In genomic region chr7:26189000-26189539, GRCh38 we compare ENCODE assay signal across 15 cellular contexts. TPM values are rescaled to one million over a fixed set of nuclear protein-coding genes. Genes with fewer than 3 reads are reported as not detected.
DNase-seq lines count a peak whose midpoint lies in the region; ATAC-seq, FAIRE-seq and TF ChIP-seq lines count a peak whose summit lies in the region.
"Had no signal": no experiment of that assay in that cellular context is flagged by ENCODE, and none has a peak within 500 bp of the region (broad histone marks: within the 10 kb centered on the region; RNA-seq: fewer than 3 reads in every experiment).

No MANE protein-coding gene starts in this region.

- 0 out of 3 replicates have a peak overlapping the region, but pooled peaks have one; percentile 1 for H3K4me2 ChIP-seq in A549
- H3K4me2 ChIP-seq in DOHH2 (ENCODE audit: low read length), result no peak overlapping the region
- no peak overlapping the region for H3K4me2 ChIP-seq in PC-9

- no TSS peak for BruUV-seq in PC-9 (replicated peaks; lab: Mats Ljungman, UMichigan)

- no peaks in the 10 kb centered on the region for H3K27me3 Mint-ChIP-seq in central memory CD8-positive, alpha-beta T cell
- H3K27me3 Mint-ChIP-seq: naive B cell had no signal

- H3K27me3 ChIP-seq in DOHH2 (ENCODE audit: control insufficient read depth, low read length) (no peaks in the 10 kb centered on the region), PC-9 (ENCODE audit: insufficient read depth, low read depth) (no peaks in the 10 kb centered on the region), thyroid gland (no peaks in the 10 kb centered on the region)
- H3K27me3 ChIP-seq: brain microvascular endothelial cell, sigmoid colon had no signal

- no peak overlapping the region for H3K4me3 ChIP-seq in A549
- H3K4me3 ChIP-seq in DOHH2 (ENCODE audit: low read length), result no peak overlapping the region
- no peak overlapping the region for H3K4me3 ChIP-seq in PC-9
- H3K4me3 ChIP-seq in thyroid gland (replicated peaks in 1 of 3), result no peak overlapping the region
- H3K4me3 ChIP-seq: sigmoid colon had no signal

- TF ChIP-seq RAD21 in A549 (conservative IDR thresholded peaks at IDR 0.05 in 1 of 2, IDR thresholded peaks at IDR 0.05 in 1 of 2), result no peak

- no peak for FAIRE-seq in A549 (lab: Jason Lieb, UNC)
- FAIRE-seq: endometrium had no signal

- no peak overlapping the region for H2AFZ ChIP-seq in PC-9

- CTCF ChIA-PET in A549 (lab: Yijun Ruan, JAX), result interaction anchor here (1.1 to 3.2 kb wide), 5 partner anchors 9 to 176 kb away, joined by 3 to 31 read pairs (median 5); no protein-coding TSS in a partner anchor
- CTCF ChIA-PET in PC-9 (lab: Charles Lee), result interaction anchor here (0.6 to 2.6 kb wide), 2 partner anchors 9 to 37 kb away, joined by 4 to 16 read pairs; partner anchors contain the start of gene NFE2L3

- H3K4me1 Mint-ChIP-seq in central memory CD8-positive, alpha-beta T cell, result peaks cover 88% of the 10 kb centered on the region

- no peaks in the 10 kb centered on the region for H3K9me3 Mint-ChIP-seq in central memory CD8-positive, alpha-beta T cell
- H3K9me3 Mint-ChIP-seq: activated T-cell treated with anti-CD3 and anti-CD28 coated beads, Interleukin-2, amount 50 U/mL, for 4 hours; naive B cell had no signal

- H3F3A ChIP-seq in DOHH2 (ENCODE audit: control insufficient read depth, insufficient read depth), result peaks cover 100% of the 10 kb centered on the region
- H3F3A ChIP-seq in PC-9 (ENCODE audit: insufficient read depth, low read depth), result peaks cover 100% of the 10 kb centered on the region

- intact Hi-C loops in PC-9 (cut with micrococcal nuclease; ENCODE audit: unreplicated experiment), result no loop called here
- intact Hi-C loops in thyroid gland (cut with DNase I), result no loop called here

- peaks cover 95% of the 10 kb centered on the region for H3K4me1 ChIP-seq in A549
- H3K4me1 ChIP-seq in DOHH2 (ENCODE audit: control insufficient read depth, low read length), result peaks cover 36% of the 10 kb centered on the region
- peaks cover 12% of the 10 kb centered on the region for H3K4me1 ChIP-seq in PC-9 (replicated peaks; ENCODE audit: insufficient read depth)
- peaks cover 0 to 16% of the 10 kb centered on the region in 2 donors for H3K4me1 ChIP-seq in thyroid gland

- POLR2A ChIA-PET in A549 (lab: Yijun Ruan, JAX) (interaction anchor here (1.4 to 3.8 kb wide), 8 partner anchors 8 to 98 kb away, joined by 3 to 42 read pairs (median 10); partner anchors contain the start of genes CBX3, HNRNPA2B1 and NFE2L3), PC-9 (lab: Charles Lee; ENCODE audit: unreplicated experiment) (interaction anchor here (0.6 kb wide), 1 partner anchor 173 kb away, joined by 3 read pairs; no protein-coding TSS in a partner anchor)

- DNase-seq in A549 (ENCODE audit: low read depth in 1 of 2, low spot score in 1 of 2) (no peak), PC-9 (no peak), thyroid gland (no peak), retina (no peak), LoVo (ENCODE audit: low spot score) (no peak)
- DNase-seq in central memory CD8-positive, alpha-beta T cell (ENCODE audit: low spot score in 2 of 2), result no peak
- DNase-seq: activated T-cell treated with anti-CD3 and anti-CD28 coated beads, Interleukin-2, amount 50 U/mL, for 4 hours; brain microvascular endothelial cell; MV-4-11; naive B cell; sigmoid colon had no signal

- H3K27ac ChIP-seq in A549 (no peak overlapping the region), DOHH2 (ENCODE audit: low read depth, low read length) (peak overlapping the region; percentile 56), PC-9 (peak overlapping the region; percentile 41), thyroid gland (no peak overlapping the region)
- H3K27ac ChIP-seq: brain microvascular endothelial cell, sigmoid colon, VCaP had no signal

- TF ChIP-seq POLR2A in A549 (IDR thresholded peaks at IDR 0.05; ENCODE audit: low read length), result no peak
- no peak for TF ChIP-seq POLR2A in thyroid gland (IDR thresholded peaks at IDR 0.05)

- H3K9me3 ChIP-seq in A549 (no peaks in the 10 kb centered on the region), DOHH2 (ENCODE audit: control insufficient read depth, insufficient read depth, low read length) (no peaks in the 10 kb centered on the region), PC-9 (ENCODE audit: insufficient read depth, low read depth) (no peaks in the 10 kb centered on the region), thyroid gland (no peaks in the 10 kb centered on the region)
- H3K9me3 ChIP-seq: sigmoid colon had no signal

- WGBS in A549 (ENCODE audit: missing lambda C conversion rate), result 92% methylated on average over 3 of the region's 3 CpGs
- 93 to 96% methylated on average over 3 of the region's 3 CpGs for WGBS in thyroid gland, 2 donors

- peak overlapping the region; percentile 68 for H3K27ac Mint-ChIP-seq in central memory CD8-positive, alpha-beta T cell (ENCODE audit: low read depth)

- ATAC-seq in A549, result no peak
- ATAC-seq in central memory CD8-positive, alpha-beta T cell (replicated peaks; ENCODE audit: extremely low read depth, poor library complexity, severe bottlenecking), result no peak
- no peak for ATAC-seq in HG03139 (IDR thresholded peaks at IDR 0.05; ENCODE audit: unreplicated experiment)

- TF ChIP-seq CTCF in A549 (IDR thresholded peaks at IDR 0.05), result no peak
- TF ChIP-seq CTCF in DOHH2 (IDR thresholded peaks at IDR 0.05; ENCODE audit: low read depth, low read length, poor library complexity, severe bottlenecking), result no peak
- no peak for TF ChIP-seq CTCF in PC-9 (conservative IDR thresholded peaks at IDR 0.05)
- no peak for TF ChIP-seq CTCF in thyroid gland (IDR thresholded peaks at IDR 0.05)

- H3K4me3 Mint-ChIP-seq in central memory CD8-positive, alpha-beta T cell, result no peak overlapping the region
- H3K4me3 Mint-ChIP-seq: naive B cell had no signal

- peaks cover 38% of the 10 kb centered on the region for H4K20me1 ChIP-seq in DOHH2 (ENCODE audit: control insufficient read depth, insufficient read depth, low read depth, low read length)
- peaks cover 70% of the 10 kb centered on the region for H4K20me1 ChIP-seq in PC-9 (ENCODE audit: insufficient read depth)

- TF ChIP-seq EP300 in A549 (IDR thresholded peaks at IDR 0.05), result no peak

- H3K9me2 ChIP-seq in DOHH2 (replicated peaks; ENCODE audit: control insufficient read depth, low read length) (no peaks in the 10 kb centered on the region), PC-9 (ENCODE audit: insufficient read depth) (no peaks in the 10 kb centered on the region)

- H3K36me3 ChIP-seq in DOHH2 (ENCODE audit: control insufficient read depth, low read length) (peaks cover 92% of the 10 kb centered on the region), PC-9 (ENCODE audit: low read depth) (peaks cover 75% of the 10 kb centered on the region), thyroid gland (peaks cover 53 to 60% of the 10 kb centered on the region in 2 donors)

- peaks cover 26% of the 10 kb centered on the region for H3K79me2 ChIP-seq in DOHH2 (ENCODE audit: control insufficient read depth, low read length)
- peaks cover 55% of the 10 kb centered on the region for H3K79me2 ChIP-seq in PC-9 (ENCODE audit: low read depth)

- H3K36me3 Mint-ChIP-seq in central memory CD8-positive, alpha-beta T cell (ENCODE audit: insufficient read depth), result peaks cover 81% of the 10 kb centered on the region

TF ChIP-seq in A549, 52 proteins besides CTCF, POLR2A, EP300 and RAD21 (continues in another document):
- no peak for TF ChIP-seq CHD2 (IDR thresholded peaks at IDR 0.05; ENCODE audit: low read length, partially characterized antibody)
- no peak for TF ChIP-seq FOXS1 (CRISPR knock-in tag; IDR thresholded peaks at IDR 0.05)
- TF ChIP-seq TP53 (CRISPR knock-in tag; IDR thresholded peaks at IDR 0.05), result peak; percentile 97
- TF ChIP-seq GATA3 (IDR thresholded peaks at IDR 0.05; ENCODE audit: borderline replicate concordance), result no peak
- TF ChIP-seq ZC3H11A (IDR thresholded peaks at IDR 0.05), result no peak
- TF ChIP-seq TFCP2L1 (CRISPR knock-in tag; IDR thresholded peaks at IDR 0.05), result peak; percentile 98
- no peak for TF ChIP-seq HMGXB4 (CRISPR knock-in tag; IDR thresholded peaks at IDR 0.05; ENCODE audit: borderline replicate concordance)
- peak; percentile 25; the same call in 1 of the 2 replicates for TF ChIP-seq POLR2AphosphoS2 (conservative IDR thresholded peaks at IDR 0.05; ENCODE audit: low read length)

RNA-seq across cellular contexts. Expression of gene HNRNPA2B1, which starts 11.5 kb away (rescaled TPM):
- polyA plus RNA-seq in A549 (2011; rRNA removed) (595 and 1,070 TPM in 2 replicates), A549 (2017; fragmentation: RNase III; extraction: RNeasy Plus Mini Kit Qiagen cat#74134 plus additional on column Dnase treatment) (2,246 to 2,255 TPM (median 2,251 TPM) in 3 replicates)
- 507 and 660 TPM in 2 replicates for polyA plus RNA-seq in A549 (2012; cell fraction: cytosol; rRNA removed)
- 180 and 246 TPM in 2 replicates for polyA plus RNA-seq in A549 (2012; cell fraction: nucleus; rRNA removed)
- polyA minus RNA-seq in A549 (2011; rRNA and poly(A)+ RNA removed), result 124 and 138 TPM in 2 replicates
- total RNA-seq in PC-9 (2021) (526 and 792 TPM in 2 replicates), thyroid gland (100 to 1,000 TPM; 192 to 303 (median 239) TPM)

RNA-seq across cellular contexts. Expression of gene CBX3, which starts 12.5 kb away (rescaled TPM):
- 177 and 275 TPM in 2 replicates for polyA plus RNA-seq in A549 (2011; rRNA removed)
- 82.7 and 88.6 TPM in 2 replicates for polyA plus RNA-seq in A549 (2012; cell fraction: cytosol; rRNA removed)
- 58.0 and 66.0 TPM in 2 replicates for polyA plus RNA-seq in A549 (2012; cell fraction: nucleus; rRNA removed)
- 286 to 298 TPM (median 288 TPM) in 3 replicates for polyA plus RNA-seq in A549 (2017; fragmentation: RNase III; extraction: RNeasy Plus Mini Kit Qiagen cat#74134 plus additional on column Dnase treatment)
- polyA minus RNA-seq in A549 (2011; rRNA and poly(A)+ RNA removed), result 19.6 and 28.2 TPM in 2 replicates
- 282 and 308 TPM in 2 replicates for total RNA-seq in PC-9 (2021)
- total RNA-seq in thyroid gland, result 10 to 100 TPM; 41.6 to 72.3 (median 55.6) TPM

RNA-seq across cellular contexts. Expression of gene NFE2L3, which starts 37.1 kb away (rescaled TPM):
- polyA plus RNA-seq in A549 (2011; rRNA removed) (9.6 and 11.4 TPM in 2 replicates), A549 (2017; fragmentation: RNase III; extraction: RNeasy Plus Mini Kit Qiagen cat#74134 plus additional on column Dnase treatment) (4.9 to 10.0 TPM (median 6.7 TPM) in 3 replicates)
- 3.8 and 4.8 TPM in 2 replicates for polyA plus RNA-seq in A549 (2012; cell fraction: cytosol; rRNA removed)
- polyA plus RNA-seq in A549 (2012; cell fraction: nucleus; rRNA removed), result 6.3 and 8.0 TPM in 2 replicates
- polyA minus RNA-seq in A549 (2011; rRNA and poly(A)+ RNA removed), result 3.1 and 3.4 TPM in 2 replicates
- total RNA-seq in PC-9 (2021) (44.2 and 49.1 TPM in 2 replicates), thyroid gland (1 to 10 TPM in 2 of 4 donors, under 1 TPM in 2; 0.33 to 1.4 (median 0.98) TPM)

Comparison
In these comparisons a context has a peak if more than half of its experiments do, and no peak if none do; other contexts are left out.
1. H3K27ac ChIP-seq: peak in DOHH2 (single experiment) and PC-9 (single experiment); none in A549 (0 of 2) and thyroid gland (0 of 3).
2. RNA of gene NFE2L3, which starts 37.1 kb away (total RNA-seq): 44.2 to 49.1 TPM in PC-9; 0.33 to 1.4 TPM in thyroid gland; every median in the first group is over 10 times any median in the second.